Comparison of ENCODE assay signal across 8 cellular contexts in genomic region chr4:125313497-125313896, GRCh38. TPM values are rescaled to one million over a fixed set of nuclear protein-coding genes. Genes with fewer than 3 reads are reported as not detected.
DNase-seq lines count a peak whose midpoint lies in the region; ATAC-seq and TF ChIP-seq lines count a peak whose summit lies in the region.

No MANE protein-coding gene starts in this region.

- no peak overlapping the region for H3K27ac Mint-ChIP-seq in activated T-cell treated with anti-CD3 and anti-CD28 coated beads, Interleukin-2, amount 50 U/mL, for 24 hours
- peak overlapping the region; percentile 67 for H3K27ac Mint-ChIP-seq in stimulated activated naive B cell treated with anti-CD40 and anti-IgM and Interleukin-4, amounts not matched to agents 10 μg/mL and 1 μg/mL and 100 μg/mL, for 72 hours

- TF ChIP-seq RAD21 in Ishikawa (IDR thresholded peaks at IDR 0.05; ENCODE audit: low read depth), result peak; percentile 97

- H3K27me3 Mint-ChIP-seq in activated T-cell treated with anti-CD3 and anti-CD28 coated beads, Interleukin-2, amount 50 U/mL, for 4 hours (ENCODE audit: low read depth), result peaks cover 60% of the 10 kb centered on the region
- H3K27me3 Mint-ChIP-seq in activated T-cell treated with anti-CD3 and anti-CD28 coated beads, Interleukin-2, amount 50 U/mL, for 24 hours, result peaks cover 72% of the 10 kb centered on the region
- peaks cover 59 to 60% of the 10 kb centered on the region in 2 donors for H3K27me3 Mint-ChIP-seq in stimulated activated naive B cell treated with anti-CD40 and anti-IgM and Interleukin-4, amounts not matched to agents 10 μg/mL and 1 μg/mL and 100 μg/mL, for 72 hours

- H3K36me3 Mint-ChIP-seq in activated T-cell treated with anti-CD3 and anti-CD28 coated beads, Interleukin-2, amount 50 U/mL, for 4 hours (ENCODE audit: insufficient read depth), result no peaks in the 10 kb centered on the region
- no peaks in the 10 kb centered on the region for H3K36me3 Mint-ChIP-seq in activated T-cell treated with anti-CD3 and anti-CD28 coated beads, Interleukin-2, amount 50 U/mL, for 24 hours (ENCODE audit: low read depth)
- no peaks in the 10 kb centered on the region for H3K36me3 Mint-ChIP-seq in stimulated activated naive B cell treated with anti-CD40 and anti-IgM and Interleukin-4, amounts not matched to agents 10 μg/mL and 1 μg/mL and 100 μg/mL, for 72 hours

- no peak for ATAC-seq in activated T-cell treated with anti-CD3 and anti-CD28 coated beads, Interleukin-2, amount 50 U/mL, for 4 hours
- ATAC-seq in GM21529 (IDR thresholded peaks at IDR 0.05; ENCODE audit: unreplicated experiment), result peak; percentile 60
- peak; percentile 48 to 57 for ATAC-seq in stimulated activated naive B cell treated with anti-CD40 and anti-IgM and Interleukin-4, amounts not matched to agents 10 μg/mL and 1 μg/mL and 100 μg/mL, for 72 hours (replicated peaks)

- no peaks in the 10 kb centered on the region for H3K9me3 Mint-ChIP-seq in activated T-cell treated with anti-CD3 and anti-CD28 coated beads, Interleukin-2, amount 50 U/mL, for 4 hours
- no peaks in the 10 kb centered on the region for H3K9me3 Mint-ChIP-seq in activated T-cell treated with anti-CD3 and anti-CD28 coated beads, Interleukin-2, amount 50 U/mL, for 24 hours
- H3K9me3 Mint-ChIP-seq in stimulated activated naive B cell treated with anti-CD40 and anti-IgM and Interleukin-4, amounts not matched to agents 10 μg/mL and 1 μg/mL and 100 μg/mL, for 72 hours, result no peaks in the 10 kb centered on the region

- DNase-seq in activated T-cell treated with anti-CD3 and anti-CD28 coated beads, Interleukin-2, amount 50 U/mL, for 4 hours, result no peak
- no peak for DNase-seq in activated T-cell treated with anti-CD3 and anti-CD28 coated beads, Interleukin-2, amount 50 U/mL, for 24 hours
- DNase-seq in NOMO-1 (lab: John Stamatoyannopoulos, UW; ENCODE audit: unreplicated experiment in 2 of 2), result peak; percentile 34 to 63
- DNase-seq in astrocyte of the hippocampus (ENCODE audit: low read depth, low spot score), result peak; percentile 92
- DNase-seq in iris pigment epithelial cell (ENCODE audit: low read depth), result peak; percentile 90
- no peak for DNase-seq in stimulated activated naive B cell treated with anti-CD40 and anti-IgM and Interleukin-4, amounts not matched to agents 10 μg/mL and 1 μg/mL and 100 μg/mL, for 72 hours

- peaks cover 23% of the 10 kb centered on the region for H3K4me1 Mint-ChIP-seq in activated T-cell treated with anti-CD3 and anti-CD28 coated beads, Interleukin-2, amount 50 U/mL, for 4 hours (ENCODE audit: low read depth)
- peaks cover 39% of the 10 kb centered on the region for H3K4me1 Mint-ChIP-seq in activated T-cell treated with anti-CD3 and anti-CD28 coated beads, Interleukin-2, amount 50 U/mL, for 24 hours (ENCODE audit: low read depth)
- peaks cover 29 to 45% of the 10 kb centered on the region in 2 donors for H3K4me1 Mint-ChIP-seq in stimulated activated naive B cell treated with anti-CD40 and anti-IgM and Interleukin-4, amounts not matched to agents 10 μg/mL and 1 μg/mL and 100 μg/mL, for 72 hours

- H3K4me3 Mint-ChIP-seq in activated T-cell treated with anti-CD3 and anti-CD28 coated beads, Interleukin-2, amount 50 U/mL, for 4 hours, result peak overlapping the region; percentile 31
- H3K4me3 Mint-ChIP-seq in activated T-cell treated with anti-CD3 and anti-CD28 coated beads, Interleukin-2, amount 50 U/mL, for 24 hours, result no peak overlapping the region
- peak overlapping the region; percentile 44 to 53 for H3K4me3 Mint-ChIP-seq in stimulated activated naive B cell treated with anti-CD40 and anti-IgM and Interleukin-4, amounts not matched to agents 10 μg/mL and 1 μg/mL and 100 μg/mL, for 72 hours

- TF ChIP-seq EP300 in Ishikawa (IDR thresholded peaks at IDR 0.05; ENCODE audit: borderline replicate concordance), result no peak

TF ChIP-seq in Ishikawa, 13 proteins besides CTCF, POLR2A, EP300 and RAD21:
- TF ChIP-seq YY1 (IDR thresholded peaks at IDR 0.05; ENCODE audit: low read depth) (no peak), FOXM1 (IDR thresholded peaks at IDR 0.05; ENCODE audit: borderline replicate concordance, low read depth) (peak; percentile 23; the same call in 1 of the 2 replicates), TCF12 (IDR thresholded peaks at IDR 0.05; ENCODE audit: low read depth) (no peak), CEBPB (IDR thresholded peaks at IDR 0.05) (no peak), TAF1 (IDR thresholded peaks at IDR 0.05; ENCODE audit: low read depth) (no peak)
- TF ChIP-seq, protein P1, sequence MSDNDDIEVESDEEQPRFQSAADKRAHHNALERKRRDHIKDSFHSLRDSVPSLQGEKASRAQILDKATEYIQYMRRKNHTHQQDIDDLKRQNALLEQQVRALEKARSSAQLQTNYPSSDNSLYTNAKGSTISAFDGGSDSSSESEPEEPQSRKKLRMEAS (IDR thresholded peaks at IDR 0.05), result no peak
TF ChIP-seq in Ishikawa: peak in this region for 1.

RNA-seq across cellular contexts. Expression of gene FAT4, which starts 1.3 kb away (rescaled TPM):
- under 1 TPM; 0.03 TPM for total RNA-seq in activated T-cell treated with anti-CD3 and anti-CD28 coated beads, Interleukin-2, amount 50 U/mL, for 4 hours

Comparison
In these comparisons a context has a peak if more than half of its experiments do, and no peak if none do; other contexts are left out.
1. ATAC-seq: peak in GM21529 (single experiment) and stimulated activated naive B cell treated with anti-CD40 and anti-IgM and Interleukin-4, amounts not matched to agents 10 μg/mL and 1 μg/mL and 100 μg/mL, for 72 hours (2 of 2); none in activated T-cell treated with anti-CD3 and anti-CD28 coated beads, Interleukin-2, amount 50 U/mL, for 4 hours (0 of 2).
2. DNase-seq: peak in NOMO-1 (2 of 2), astrocyte of the hippocampus (single experiment) and iris pigment epithelial cell (single experiment); none in activated T-cell treated with anti-CD3 and anti-CD28 coated beads, Interleukin-2, amount 50 U/mL, for 4 hours (single experiment), activated T-cell treated with anti-CD3 and anti-CD28 coated beads, Interleukin-2, amount 50 U/mL, for 24 hours (single experiment) and stimulated activated naive B cell treated with anti-CD40 and anti-IgM and Interleukin-4, amounts not matched to agents 10 μg/mL and 1 μg/mL and 100 μg/mL, for 72 hours (single experiment).